In genomic region chr1:220732621-220733020, GRCh38 we compare ENCODE assay signal across 8 cellular contexts. TPM values are rescaled to one million over a fixed set of nuclear protein-coding genes. Genes with fewer than 3 reads are reported as not detected.
DNase-seq lines count a peak whose midpoint lies in the region; ATAC-seq and TF ChIP-seq lines count a peak whose summit lies in the region.

No MANE protein-coding gene starts in this region.

- H3K27me3 ChIP-seq in DOHH2 (ENCODE audit: control insufficient read depth, low read length) (no peaks in the 10 kb centered on the region), neuron (ENCODE audit: insufficient read depth, low read length) (no peaks in the 10 kb centered on the region)

- H3K27ac ChIP-seq in DOHH2 (ENCODE audit: low read depth, low read length) = no peak overlapping the region

- H3K79me2 ChIP-seq in DOHH2 (ENCODE audit: control insufficient read depth, low read length) = no peaks in the 10 kb centered on the region

- H3K9me3 Mint-ChIP-seq in dendritic cell treated with granulocyte-macrophage colony-stimulating factor and Interleukin-4, amounts not matched to agents 40 ng/mL and 50 ng/mL, for 4 days = no peaks in the 10 kb centered on the region

- no peak for TF ChIP-seq POLR2A in lower leg skin (IDR thresholded peaks at IDR 0.05)

- peak overlapping the region; percentile 29 for H3K27ac Mint-ChIP-seq in dendritic cell treated with granulocyte-macrophage colony-stimulating factor and Interleukin-4, amounts not matched to agents 40 ng/mL and 50 ng/mL, for 4 days

- H3K9me3 ChIP-seq in DOHH2 (ENCODE audit: control insufficient read depth, insufficient read depth, low read length) (no peaks in the 10 kb centered on the region), neuron (ENCODE audit: low read length) (no peaks in the 10 kb centered on the region)

- H3K4me3 ChIP-seq in DOHH2 (ENCODE audit: low read length) (no peak overlapping the region; the same call in 1 of the 2 replicates), neuron (ENCODE audit: low read length) (no peak overlapping the region), lower leg skin (ENCODE audit: low read depth, poor library complexity, severe bottlenecking) (no peak overlapping the region)

- H3K36me3 Mint-ChIP-seq in dendritic cell treated with granulocyte-macrophage colony-stimulating factor and Interleukin-4, amounts not matched to agents 40 ng/mL and 50 ng/mL, for 4 days (ENCODE audit: low read depth) = no peaks in the 10 kb centered on the region

- peak; percentile 12 for ATAC-seq in HG03196 (IDR thresholded peaks at IDR 0.05; ENCODE audit: unreplicated experiment)
- ATAC-seq in HG02981 (IDR thresholded peaks at IDR 0.05; ENCODE audit: unreplicated experiment) = no peak
- no peak for ATAC-seq in HG03520 (IDR thresholded peaks at IDR 0.05; ENCODE audit: unreplicated experiment)

- H3F3A ChIP-seq in DOHH2 (ENCODE audit: control insufficient read depth, insufficient read depth) = no peaks in the 10 kb centered on the region

- H3K36me3 ChIP-seq in DOHH2 (ENCODE audit: control insufficient read depth, low read length) = no peaks in the 10 kb centered on the region
- H3K36me3 ChIP-seq in neuron (ENCODE audit: insufficient read depth, low read length) = no peaks in the 10 kb centered on the region

- H4K20me1 ChIP-seq in DOHH2 (ENCODE audit: control insufficient read depth, insufficient read depth, low read depth, low read length) = no peaks in the 10 kb centered on the region

- 78 to 87% methylated on average over 7 of the region's 7 CpGs for WGBS in lower leg skin, 2 donors

- H2AFZ ChIP-seq in neuron (ENCODE audit: low read depth, low read length) = peak overlapping the region; percentile 76

- intact Hi-C loops in dendritic cell treated with granulocyte-macrophage colony-stimulating factor and Interleukin-4, amounts not matched to agents 40 ng/mL and 50 ng/mL, for 4 days (cut with micrococcal nuclease) = loop anchor here (2.0 to 5.0 kb wide), 3 partner anchors 42 to 52 kb away; partner anchors contain the start of gene C1orf115
- intact Hi-C loops in lower leg skin (cut with DNase I; ENCODE audit: low total_unique reads) = no loop called here

- peaks cover 20% of the 10 kb centered on the region for H3K4me1 Mint-ChIP-seq in dendritic cell treated with granulocyte-macrophage colony-stimulating factor and Interleukin-4, amounts not matched to agents 40 ng/mL and 50 ng/mL, for 4 days (ENCODE audit: low read depth)

- DNase-seq in lower leg skin (ENCODE audit: low spot score in 2 of 2) (no peak), pons (ENCODE audit: low spot score) (no peak)

- H3K9me2 ChIP-seq in DOHH2 (replicated peaks; ENCODE audit: control insufficient read depth, low read length) = no peaks in the 10 kb centered on the region

- peaks cover 5% of the 10 kb centered on the region for H3K4me1 ChIP-seq in DOHH2 (ENCODE audit: control insufficient read depth, low read length)
- H3K4me1 ChIP-seq in neuron (ENCODE audit: insufficient read depth, low read length) = no peaks in the 10 kb centered on the region

- H3K27me3 Mint-ChIP-seq in dendritic cell treated with granulocyte-macrophage colony-stimulating factor and Interleukin-4, amounts not matched to agents 40 ng/mL and 50 ng/mL, for 4 days = peaks cover 7% of the 10 kb centered on the region

- TF ChIP-seq CTCF in DOHH2 (IDR thresholded peaks at IDR 0.05; ENCODE audit: low read depth, low read length, poor library complexity, severe bottlenecking) (no peak), lower leg skin (IDR thresholded peaks at IDR 0.05) (no peak)

- no peak overlapping the region for H3K4me3 Mint-ChIP-seq in dendritic cell treated with granulocyte-macrophage colony-stimulating factor and Interleukin-4, amounts not matched to agents 40 ng/mL and 50 ng/mL, for 4 days

- peak overlapping the region; percentile 30; the same call in 1 of the 2 replicates for H3K4me2 ChIP-seq in DOHH2 (ENCODE audit: low read length)

RNA-seq across cellular contexts. Expression of gene MTARC2, which starts 15.5 kb away (rescaled TPM):
- total RNA-seq in lower leg skin = 1 to 10 TPM; 4.3 to 8.6 (median 5.6) TPM

RNA-seq across cellular contexts. Expression of gene C1orf115, which starts 42.5 kb away (rescaled TPM):
- total RNA-seq in lower leg skin = 10 to 100 TPM in 2 of 4 donors, 1 to 10 TPM in 2; 7.5 to 20.5 (median 13.3) TPM

RNA-seq across cellular contexts. Expression of gene MTARC1, which starts 54.1 kb away (rescaled TPM):
- total RNA-seq in lower leg skin = 1 to 10 TPM; 1.9 to 3.9 (median 2.4) TPM
